21 cellular contexts compared by ENCODE assay signal in genomic region chr11:59204736-59205135, GRCh38. TPM values are rescaled to one million over a fixed set of nuclear protein-coding genes. Genes with fewer than 3 reads are reported as not detected.
"Had no signal": no experiment of that assay in that cellular context is flagged by ENCODE, and none has a peak within 500 bp of the region (broad histone marks: within the 10 kb centered on the region; RNA-seq: fewer than 3 reads in every experiment).

No MANE protein-coding gene starts in this region.

- H3K4me3 ChIP-seq: breast epithelium, lower lobe of right lung, skin epidermis, transverse colon had no signal

- DNase-seq: activated CD4-positive, alpha-beta T cell treated with anti-CD3 and anti-CD28 coated beads, Interleukin-2, amount 10 ng/mL, durations not matched to agents 24 days and 14 days; activated CD4-positive, CD25-positive, alpha-beta regulatory T cell; activated CD8-positive, alpha-beta memory T cell treated with anti-CD3 and anti-CD28 coated beads, Interleukin-2, amount 50 U/mL, for 4 hours; activated CD8-positive, alpha-beta T cell treated with anti-CD3 and anti-CD28 coated beads, Interleukin-2, amount 10 ng/mL, durations not matched to agents 7 days and 5 days; activated gamma-delta T cell treated with Interleukin-2 at 50 U/mL for 16 hours; activated naive CD8-positive, alpha-beta T cell treated with anti-CD3 and anti-CD28 coated beads, Interleukin-2, amount 10 ng/mL, durations not matched to agents 7 days and 5 days; activated T-cell treated with anti-CD3 and anti-CD28 coated beads, Interleukin-2, amount 50 U/mL, for 48 hours; aorta; effector memory CD4-positive, alpha-beta T cell; foreskin melanocyte; immature natural killer cell; left colon; lower lobe of right lung; stimulated activated CD4-positive, alpha-beta T cell treated with anti-CD3 and anti-CD28 coated beads, Interleukin-4, amount 100 ng/mL, for 24 hours; stimulated activated naive CD4-positive, alpha-beta T cell treated with Interleukin-2 at 50 U/mL for 16 hours; transverse colon had no signal

- H3K9me3 Mint-ChIP-seq: activated CD4-positive, alpha-beta T cell treated with anti-CD3 and anti-CD28 coated beads, Interleukin-2, amount 10 ng/mL, durations not matched to agents 24 days and 14 days; activated naive CD8-positive, alpha-beta T cell treated with anti-CD3 and anti-CD28 coated beads, Interleukin-2, amount 10 ng/mL, durations not matched to agents 7 days and 5 days; dendritic cell treated with granulocyte-macrophage colony-stimulating factor and Interleukin-4, amounts not matched to agents 40 ng/mL and 50 ng/mL, for 4 days; immature natural killer cell had no signal

- H3K27ac Mint-ChIP-seq: activated CD4-positive, alpha-beta T cell treated with anti-CD3 and anti-CD28 coated beads, Interleukin-2, amount 10 ng/mL, durations not matched to agents 24 days and 14 days; activated CD8-positive, alpha-beta T cell treated with anti-CD3 and anti-CD28 coated beads, Interleukin-2, amount 10 ng/mL, durations not matched to agents 7 days and 5 days; activated naive CD8-positive, alpha-beta T cell treated with anti-CD3 and anti-CD28 coated beads, Interleukin-2, amount 10 ng/mL, durations not matched to agents 7 days and 5 days; dendritic cell treated with granulocyte-macrophage colony-stimulating factor and Interleukin-4, amounts not matched to agents 40 ng/mL and 50 ng/mL, for 4 days; immature natural killer cell had no signal

- H3K27me3 ChIP-seq: breast epithelium, transverse colon had no signal

- FAIRE-seq: TTC549 had no signal

- H3K9me3 ChIP-seq: breast epithelium, lower lobe of right lung, transverse colon had no signal

- H3K27ac ChIP-seq: breast epithelium, lower lobe of right lung, skin epidermis, transverse colon had no signal

- H3K36me3 Mint-ChIP-seq: activated naive CD8-positive, alpha-beta T cell treated with anti-CD3 and anti-CD28 coated beads, Interleukin-2, amount 10 ng/mL, durations not matched to agents 7 days and 5 days; immature natural killer cell had no signal

- H3K27me3 Mint-ChIP-seq: dendritic cell treated with granulocyte-macrophage colony-stimulating factor and Interleukin-4, amounts not matched to agents 40 ng/mL and 50 ng/mL, for 4 days had no signal

- H3K4me3 Mint-ChIP-seq: activated CD4-positive, alpha-beta T cell treated with anti-CD3 and anti-CD28 coated beads, Interleukin-2, amount 10 ng/mL, durations not matched to agents 24 days and 14 days; activated CD8-positive, alpha-beta T cell treated with anti-CD3 and anti-CD28 coated beads, Interleukin-2, amount 10 ng/mL, durations not matched to agents 7 days and 5 days; activated naive CD8-positive, alpha-beta T cell treated with anti-CD3 and anti-CD28 coated beads, Interleukin-2, amount 10 ng/mL, durations not matched to agents 7 days and 5 days; dendritic cell treated with granulocyte-macrophage colony-stimulating factor and Interleukin-4, amounts not matched to agents 40 ng/mL and 50 ng/mL, for 4 days; immature natural killer cell had no signal

RNA-seq across cellular contexts. Expression of gene MPEG1, which starts 8.0 kb away (rescaled TPM):
- total RNA-seq: activated CD4-positive, alpha-beta T cell treated with anti-CD3 and anti-CD28 coated beads, Interleukin-2, amount 10 ng/mL, durations not matched to agents 24 days and 14 days; activated CD8-positive, alpha-beta T cell treated with anti-CD3 and anti-CD28 coated beads, Interleukin-2, amount 10 ng/mL, durations not matched to agents 7 days and 5 days; fibroblast of lung had no signal
- polyA plus RNA-seq: fibroblast of lung had no signal
